Comparison of ENCODE assay signal across 1 cellular context in the genomic region with DNA sequence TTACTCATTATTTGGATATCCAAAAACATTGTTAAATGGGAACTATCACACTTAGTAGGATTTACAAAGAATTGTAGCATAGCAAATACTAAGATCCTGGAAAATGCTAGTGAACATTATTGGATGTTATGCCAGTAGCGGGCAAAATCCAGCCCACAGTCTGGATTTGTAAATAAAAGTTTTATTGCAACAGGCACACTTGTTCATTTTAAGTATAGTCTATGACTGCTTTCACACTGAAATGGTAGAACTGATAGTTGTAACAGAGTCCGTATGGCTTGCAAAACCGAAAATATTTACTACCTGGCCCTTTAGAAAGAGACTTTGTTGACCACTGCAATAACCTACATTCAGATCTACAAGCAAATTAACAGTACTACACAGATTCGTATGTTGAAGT.
TF ChIP-seq lines count a peak whose summit lies in the region.

No MANE protein-coding gene starts in this region.

TF ChIP-seq in liver, 16 proteins besides CTCF, POLR2A, EP300 and RAD21 (continued from another document):
- TF ChIP-seq, protein P1, sequence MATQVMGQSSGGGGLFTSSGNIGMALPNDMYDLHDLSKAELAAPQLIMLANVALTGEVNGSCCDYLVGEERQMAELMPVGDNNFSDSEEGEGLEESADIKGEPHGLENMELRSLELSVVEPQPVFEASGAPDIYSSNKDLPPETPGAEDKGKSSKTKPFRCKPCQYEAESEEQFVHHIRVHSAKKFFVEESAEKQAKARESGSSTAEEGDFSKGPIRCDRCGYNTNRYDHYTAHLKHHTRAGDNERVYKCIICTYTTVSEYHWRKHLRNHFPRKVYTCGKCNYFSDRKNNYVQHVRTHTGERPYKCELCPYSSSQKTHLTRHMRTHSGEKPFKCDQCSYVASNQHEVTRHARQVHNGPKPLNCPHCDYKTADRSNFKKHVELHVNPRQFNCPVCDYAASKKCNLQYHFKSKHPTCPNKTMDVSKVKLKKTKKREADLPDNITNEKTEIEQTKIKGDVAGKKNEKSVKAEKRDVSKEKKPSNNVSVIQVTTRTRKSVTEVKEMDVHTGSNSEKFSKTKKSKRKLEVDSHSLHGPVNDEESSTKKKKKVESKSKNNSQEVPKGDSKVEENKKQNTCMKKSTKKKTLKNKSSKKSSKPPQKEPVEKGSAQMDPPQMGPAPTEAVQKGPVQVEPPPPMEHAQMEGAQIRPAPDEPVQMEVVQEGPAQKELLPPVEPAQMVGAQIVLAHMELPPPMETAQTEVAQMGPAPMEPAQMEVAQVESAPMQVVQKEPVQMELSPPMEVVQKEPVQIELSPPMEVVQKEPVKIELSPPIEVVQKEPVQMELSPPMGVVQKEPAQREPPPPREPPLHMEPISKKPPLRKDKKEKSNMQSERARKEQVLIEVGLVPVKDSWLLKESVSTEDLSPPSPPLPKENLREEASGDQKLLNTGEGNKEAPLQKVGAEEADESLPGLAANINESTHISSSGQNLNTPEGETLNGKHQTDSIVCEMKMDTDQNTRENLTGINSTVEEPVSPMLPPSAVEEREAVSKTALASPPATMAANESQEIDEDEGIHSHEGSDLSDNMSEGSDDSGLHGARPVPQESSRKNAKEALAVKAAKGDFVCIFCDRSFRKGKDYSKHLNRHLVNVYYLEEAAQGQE (IDR thresholded peaks at IDR 0.05), result peak; percentile 30
- TF ChIP-seq NR2F2 (IDR thresholded peaks at IDR 0.05) (no peak), FOXA1 (IDR thresholded peaks at IDR 0.05) (peak; percentile 46), FOXA2 (IDR thresholded peaks at IDR 0.05) (peak; percentile 50)
- TF ChIP-seq, protein P2, sequence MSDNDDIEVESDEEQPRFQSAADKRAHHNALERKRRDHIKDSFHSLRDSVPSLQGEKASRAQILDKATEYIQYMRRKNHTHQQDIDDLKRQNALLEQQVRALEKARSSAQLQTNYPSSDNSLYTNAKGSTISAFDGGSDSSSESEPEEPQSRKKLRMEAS (IDR thresholded peaks at IDR 0.05), result no peak
